Comparison of ENCODE assay signal across 34 cellular contexts in genomic region chr1:59846895-59847282, GRCh38.
"Had no signal": no experiment of that assay in that cellular context is flagged by ENCODE, and none has a peak within 500 bp of the region (broad histone marks: within the 10 kb centered on the region; RNA-seq: fewer than 3 reads in every experiment).

No MANE protein-coding gene starts in this region.

- H3K36me3 ChIP-seq: MG63 had no signal

- H3K9me3 ChIP-seq: MG63 had no signal

- DNase-seq: Karpas-422, Kasumi-1, MG63, MM.1S, MV-4-11, NCI-H1048, NCI-H1092, NCI-H1092 treated with DMSO at 0.1 percent for 48 hours, NCI-H1105, NCI-H1105 treated with DMSO at 0.1 percent for 48 hours, NCI-H1417, NCI-H1417 treated with DMSO at 0.1 percent for 48 hours, NCI-H1436, NCI-H1436 treated with DMSO at 0.1 percent for 48 hours, NCI-H146, NCI-H1694, NCI-H1694 treated with DMSO at 0.1 percent for 48 hours, NCI-H187, NCI-H187 treated with DMSO at 0.1 percent for 48 hours, NCI-H1930, NCI-H2029, NCI-H2029 treated with DMSO at 0.1 percent for 48 hours, NCI-H2081, NCI-H2081 treated with DMSO at 0.1 percent for 48 hours, NCI-H2107, NCI-H2171, NCI-H2171 treated with DMSO at 0.1 percent for 48 hours, NCI-H2227 treated with DMSO at 0.1 percent for 48 hours, NCI-H226, NCI-H345, NCI-H446, NCI-H446 treated with DMSO at 0.1 percent for 48 hours, NCI-H510A, NCI-H510A treated with DMSO at 0.1 percent for 48 hours had no signal

- H3K4me3 ChIP-seq: MG63 had no signal
